ENCODE assay signal across 29 cellular contexts in the genomic region with DNA sequence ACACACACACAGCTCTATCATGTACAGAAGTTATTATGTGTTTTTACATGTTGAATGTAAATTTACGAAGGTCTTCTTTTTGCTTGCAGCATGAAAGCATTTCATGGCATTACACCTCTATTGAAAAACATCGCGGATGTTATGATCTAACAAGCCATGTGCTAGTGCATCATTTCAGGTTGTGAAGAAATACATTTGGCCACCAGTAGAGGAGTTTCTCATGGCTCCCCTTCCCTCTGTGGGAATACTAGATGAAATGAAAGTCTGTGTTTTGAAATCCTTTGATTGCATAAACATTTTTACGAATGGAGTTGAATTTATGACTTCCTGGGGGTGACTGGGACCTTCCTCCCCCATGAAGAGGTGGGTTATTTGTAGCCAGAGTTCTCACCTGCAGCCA. TPM values are rescaled to one million over a fixed set of nuclear protein-coding genes. Genes with fewer than 3 reads are reported as not detected.
DNase-seq lines count a peak whose midpoint lies in the region; ATAC-seq and TF ChIP-seq lines count a peak whose summit lies in the region.
"Had no signal": no experiment of that assay in that cellular context is flagged by ENCODE, and none has a peak within 500 bp of the region (broad histone marks: within the 10 kb centered on the region; RNA-seq: fewer than 3 reads in every experiment).

No MANE protein-coding gene starts in this region.

- no peak overlapping the region for H2AK9ac ChIP-seq in IMR-90 (replicated peaks; ENCODE audit: low read depth, low read length, poor library complexity)

- H4K8ac ChIP-seq in IMR-90 (ENCODE audit: low read depth in 2 of 2, low read length in 2 of 2), result no peak overlapping the region

- H2BK15ac ChIP-seq in IMR-90 (ENCODE audit: low read depth, low read length), result no peak overlapping the region

- no peak overlapping the region for H2AK5ac ChIP-seq in IMR-90 (ENCODE audit: low read depth, low read length)

- no peak overlapping the region for H3K23ac ChIP-seq in IMR-90 (ENCODE audit: low read depth, low read length)

- H3K14ac ChIP-seq in IMR-90 (replicated peaks; ENCODE audit: low read depth, low read length), result no peak overlapping the region

- no peak for ATAC-seq in IMR-90 (ENCODE audit: low read depth)
- ATAC-seq in activated CD4-positive, CD25-positive, alpha-beta regulatory T cell treated with anti-CD3 and anti-CD28 coated beads, Interleukin-2, amount 50 U/mL, for 24 hours, result no peak
- no peak for ATAC-seq in HG03342 (IDR thresholded peaks at IDR 0.05; ENCODE audit: unreplicated experiment)
- ATAC-seq: activated naive CD4-positive, alpha-beta T cell treated with anti-CD3 and anti-CD28 coated beads, Interleukin-2, amount 50 U/mL, for 72 hours; CD8-positive, alpha-beta T cell; foreskin keratinocyte; left ventricle myocardium superior; naive thymus-derived CD4-positive, alpha-beta T cell; stimulated activated naive B cell treated with anti-CD40 and anti-IgM and Interleukin-4, amounts not matched to agents 10 μg/mL and 1 μg/mL and 100 μg/mL, for 72 hours had no signal

- H3K18ac ChIP-seq in IMR-90 (ENCODE audit: low read depth, low read length), result no peak overlapping the region

- H2BK5ac ChIP-seq in IMR-90 (ENCODE audit: low read depth, low read length, poor library complexity, severe bottlenecking), result no peak overlapping the region

- H3K56ac ChIP-seq in IMR-90 (ENCODE audit: extremely low read depth, insufficient read depth, low read length), result no peak overlapping the region

- dilution Hi-C loops in IMR-90 (cut with HindIII; ENCODE audit: low sequenced_read_pairs, unreplicated experiment), result no loop called here

- H3K9me3 ChIP-seq in IMR-90 (ENCODE audit: control insufficient read depth, insufficient read depth, low read length), result no peaks in the 10 kb centered on the region; the same call in 1 of the 2 replicates
- H3K9me3 ChIP-seq: ascending aorta, spleen, vagina had no signal

- H2BK20ac ChIP-seq in IMR-90 (ENCODE audit: low read depth, low read length), result no peak overlapping the region

- H3K4me3 ChIP-seq in IMR-90 (ENCODE audit: insufficient read depth, low read depth, low read length) (no peak overlapping the region), fibroblast of pulmonary artery (replicated peaks; ENCODE audit: low read depth, low read length) (no peak overlapping the region)
- H3K4me3 ChIP-seq: ascending aorta, dorsolateral prefrontal cortex, spleen, vagina had no signal

- POLR2A ChIA-PET in IMR-90 (lab: Charles Lee; ENCODE audit: unreplicated experiment), result no interaction called here

- no peak for TF ChIP-seq RAD21 in IMR-90 (IDR thresholded peaks at IDR 0.05; ENCODE audit: low read length)

- H4K91ac ChIP-seq in IMR-90 (ENCODE audit: insufficient read depth, low read depth, low read length), result no peak overlapping the region

- in situ Hi-C loops in IMR-90 (cut with MboI; ENCODE audit: low sequenced_read_pairs), result no loop called here

- H3K4me1 ChIP-seq in IMR-90 (ENCODE audit: control insufficient read depth, insufficient read depth, low read length), result no peaks in the 10 kb centered on the region; the same call in 1 of the 2 replicates
- H3K4me1 ChIP-seq: ascending aorta, foreskin keratinocyte, spleen, vagina had no signal

- H3K79me1 ChIP-seq in IMR-90 (ENCODE audit: low read depth in 1 of 2, low read length in 2 of 2), result no peaks in the 10 kb centered on the region

- no peak overlapping the region for H2BK120ac ChIP-seq in IMR-90 (ENCODE audit: low read depth, low read length)

- H4K5ac ChIP-seq in IMR-90 (ENCODE audit: low read depth, low read length), result no peak overlapping the region

- intact Hi-C loops in IMR-90 (cut with micrococcal nuclease), result no loop called here

- no peaks in the 10 kb centered on the region for H4K20me1 ChIP-seq in IMR-90 (ENCODE audit: insufficient read depth, low read length)

- no TSS peak for BruUV-seq in IMR-90 (replicated peaks; lab: Mats Ljungman, UMichigan)

- no peaks in the 10 kb centered on the region for H3K36me3 ChIP-seq in IMR-90 (ENCODE audit: control insufficient read depth, insufficient read depth, low read length)
- H3K36me3 ChIP-seq: ascending aorta, spleen, vagina had no signal

- H3K27ac ChIP-seq in IMR-90 (ENCODE audit: insufficient read depth, low read length), result no peak overlapping the region
- H3K27ac ChIP-seq: ascending aorta, dorsolateral prefrontal cortex, foreskin keratinocyte, spleen, vagina had no signal

- TF ChIP-seq CTCF in IMR-90 (conservative IDR thresholded peaks at IDR 0.05; ENCODE audit: low read depth, low read length) (no peak), fibroblast of pulmonary artery (IDR thresholded peaks at IDR 0.05; ENCODE audit: low read length, missing control alignments) (no peak)

- no peak overlapping the region for H2AFZ ChIP-seq in IMR-90 (replicated peaks; ENCODE audit: low read length, poor library complexity)

- H3K4ac ChIP-seq in IMR-90 (ENCODE audit: low read depth, low read length), result no peak overlapping the region

- H3K9ac ChIP-seq in IMR-90 (ENCODE audit: low read depth, low read length), result no peak overlapping the region

- DNase-seq in IMR-90 (peak; percentile 19), SIG-M5 (lab: John Stamatoyannopoulos, UW) (peak; percentile 7), fibroblast of pulmonary artery (ENCODE audit: low read depth) (peak; percentile 27), stromal cell of bone marrow (ENCODE audit: low read depth) (peak; percentile 24)
- DNase-seq in activated CD8-positive, alpha-beta memory T cell treated with anti-CD3 and anti-CD28 coated beads, Interleukin-2, amount 50 U/mL, for 4 hours, result no peak
- DNase-seq: CD8-positive, alpha-beta T cell; central memory CD4-positive, alpha-beta T cell; DMS 273 treated with DMSO at 0.1 percent for 48 hours; dorsolateral prefrontal cortex; foreskin keratinocyte; hypothalamus; KG1; left ventricle myocardium superior; naive thymus-derived CD4-positive, alpha-beta T cell; NCI-H1092; NCI-H187 treated with DMSO at 0.1 percent for 48 hours; NCI-H2227 treated with DMSO at 0.1 percent for 48 hours; retina; spleen; stimulated activated CD4-positive, alpha-beta T cell treated with anti-CD3 and anti-CD28 coated beads, Interleukin-2, amount 100 ng/mL, for 48 hours; stimulated activated naive B cell treated with anti-CD40 and anti-IgM and Interleukin-4, amounts not matched to agents 10 μg/mL and 1 μg/mL and 100 μg/mL, for 72 hours; T-helper 9 cell had no signal

- CTCF ChIA-PET in IMR-90 (lab: Yijun Ruan, JAX), result no interaction called here

- H3K4me2 ChIP-seq in IMR-90 (ENCODE audit: low read depth, low read length), result 0 out of 2 replicates have a peak overlapping the region, but pooled peaks have one; percentile 27

- peaks cover 33% of the 10 kb centered on the region for H3K27me3 ChIP-seq in IMR-90 (ENCODE audit: control insufficient read depth, insufficient read depth, low read length)
- H3K27me3 ChIP-seq: ascending aorta, vagina had no signal

- no CpG with 5 or more reads among the region's 4 CpGs for WGBS in IMR-90 (ENCODE audit: extremely low coverage in 2 of 2, insufficient read length in 1 of 2), 2 experiments

- no peak for TF ChIP-seq POLR2A in IMR-90 (IDR thresholded peaks at IDR 0.05; ENCODE audit: low read depth, low read length)

- no peaks in the 10 kb centered on the region for H3K9me1 ChIP-seq in IMR-90 (ENCODE audit: insufficient read depth, low read length)

TF ChIP-seq in IMR-90, 13 proteins besides CTCF, POLR2A, EP300 and RAD21:
- no peak for TF ChIP-seq NFE2L2 (IDR thresholded peaks at IDR 0.05; ENCODE audit: low read depth, low read length)
- TF ChIP-seq MXI1 (IDR thresholded peaks at IDR 0.05; ENCODE audit: borderline replicate concordance, low read depth, low read length), result no peak
- TF ChIP-seq, protein P1, sequence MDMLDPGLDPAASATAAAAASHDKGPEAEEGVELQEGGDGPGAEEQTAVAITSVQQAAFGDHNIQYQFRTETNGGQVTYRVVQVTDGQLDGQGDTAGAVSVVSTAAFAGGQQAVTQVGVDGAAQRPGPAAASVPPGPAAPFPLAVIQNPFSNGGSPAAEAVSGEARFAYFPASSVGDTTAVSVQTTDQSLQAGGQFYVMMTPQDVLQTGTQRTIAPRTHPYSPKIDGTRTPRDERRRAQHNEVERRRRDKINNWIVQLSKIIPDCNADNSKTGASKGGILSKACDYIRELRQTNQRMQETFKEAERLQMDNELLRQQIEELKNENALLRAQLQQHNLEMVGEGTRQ (IDR thresholded peaks at IDR 0.05; ENCODE audit: low read depth, low read length), result no peak
- no peak for TF ChIP-seq BHLHE40 (IDR thresholded peaks at IDR 0.05; ENCODE audit: low read depth, low read length)
- TF ChIP-seq MAFK (IDR thresholded peaks at IDR 0.05; ENCODE audit: low read depth, low read length), result no peak
- TF ChIP-seq CHD1 (IDR thresholded peaks at IDR 0.05; ENCODE audit: low read depth, low read length), result no peak
- no peak for TF ChIP-seq MAZ (IDR thresholded peaks at IDR 0.05; ENCODE audit: borderline replicate concordance, low read depth, low read length)
TF ChIP-seq in IMR-90: peak in this region for 0.

RNA-seq across cellular contexts. Expression of gene MAS1, which starts 17.7 kb away (rescaled TPM):
- total RNA-seq in IMR-90 (2012; rRNA removed), result not detected in 2 replicates
- polyA plus RNA-seq in IMR-90 (2012; rRNA removed), result under 0.01 TPM in 1 of 2 replicates, not detected in the other
- not detected in 2 replicates for polyA plus RNA-seq in IMR-90 (2012; cell fraction: cytosol; rRNA removed)
- polyA plus RNA-seq in IMR-90 (2012; cell fraction: nucleus; rRNA removed; ENCODE audit: low replicate concordance), result not detected in 2 replicates
- total RNA-seq: activated T-helper 2 cell treated with anti-CD3 and anti-CD28 coated beads, Interferon-gamma antibody, Interleukin-2, Interleukin-4, amounts not matched to agents 10 μg/mL and 5 μg/mL and 100 μg/mL, durations not matched to agents 14 hours and 24 hours and 36 hours; ascending aorta; CD8-positive, alpha-beta T cell; foreskin keratinocyte; left ventricle myocardium superior; mesothelial cell of epicardium; naive thymus-derived CD4-positive, alpha-beta T cell; spleen had no signal
- polyA plus RNA-seq: foreskin keratinocyte; naive thymus-derived CD4-positive, alpha-beta T cell had no signal
